Comparison of ENCODE assay signal across 10 cellular contexts in the genomic region with DNA sequence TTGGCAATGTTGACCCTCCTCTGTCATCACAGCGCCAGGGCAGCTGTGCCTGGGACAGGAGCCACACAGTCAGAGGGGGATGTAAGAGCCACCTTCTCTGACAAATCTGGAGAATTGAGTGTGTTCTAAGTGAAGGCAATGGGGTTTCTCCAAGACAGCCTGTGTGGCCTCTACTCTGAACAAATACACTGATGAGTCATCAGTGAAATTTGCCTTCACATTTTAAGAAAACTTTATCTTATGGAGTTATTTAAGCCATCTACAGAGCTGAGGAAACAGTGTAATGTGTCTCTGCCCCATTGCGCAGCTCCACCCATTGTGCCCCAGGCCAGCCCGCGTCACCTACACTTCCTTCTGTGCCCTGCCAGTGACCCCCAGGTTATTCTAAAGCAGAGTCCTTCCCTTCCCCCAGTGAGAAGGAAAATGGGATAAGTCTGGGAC. TPM values are rescaled to one million over a fixed set of nuclear protein-coding genes. Genes with fewer than 3 reads are reported as not detected.
A peak's percentile ranks its signal among the peaks of the same experiment; 100 is the strongest.
DNase-seq lines count a peak whose midpoint lies in the region; ATAC-seq and TF ChIP-seq lines count a peak whose summit lies in the region.
"Had no signal": no experiment of that assay in that cellular context is flagged by ENCODE, and none has a peak within 500 bp of the region (broad histone marks: within the 10 kb centered on the region; RNA-seq: fewer than 3 reads in every experiment).

No MANE protein-coding gene starts in this region.

- H3K4me3 ChIP-seq in SJCRH30 (no peak overlapping the region), fibroblast of mammary gland (ENCODE audit: control insufficient read depth, low read depth, low read length) (no peak overlapping the region), skeletal muscle cell (ENCODE audit: low read depth, low read length) (no peak overlapping the region)

- ATAC-seq in HG03439 (IDR thresholded peaks at IDR 0.05; ENCODE audit: unreplicated experiment), result no peak
- no peak for ATAC-seq in HG02571 (IDR thresholded peaks at IDR 0.05; ENCODE audit: unreplicated experiment)
- ATAC-seq: HCT116 had no signal

- no peaks in the 10 kb centered on the region for H3K36me3 ChIP-seq in SJCRH30

- in situ Hi-C loops in GM13977 (cut with MboI; ENCODE audit: low pct_unique_long_range_greater_than_20kb, low sequenced_read_pairs, unreplicated experiment), result loop anchor here (25.0 kb wide), 1 partner anchor 540 kb away; no protein-coding TSS in a partner anchor
- in situ Hi-C loops in G401 (cut with HindIII; ENCODE audit: low sequenced_read_pairs), result no loop called here

- TF ChIP-seq CTCF in GM13977 (IDR thresholded peaks at IDR 0.05; ENCODE audit: extremely low read depth, insufficient read depth, missing control alignments), result no peak
- no peak for TF ChIP-seq CTCF in fibroblast of mammary gland (conservative IDR thresholded peaks at IDR 0.05; ENCODE audit: control insufficient read depth, insufficient read depth, low read depth, low read length)

- peak overlapping the region; percentile 33; the same call in 1 of the 2 replicates for H3K27ac ChIP-seq in SJCRH30

- peaks cover 30% of the 10 kb centered on the region for H3K4me1 ChIP-seq in SJCRH30

- DNase-seq in GM13977 (ENCODE audit: low spot score) (peak; percentile 14), SJCRH30 (peak; percentile 13 to 37), fibroblast of mammary gland (ENCODE audit: low read depth) (peak; percentile 75), skeletal muscle cell (ENCODE audit: low read depth) (peak; percentile 45), HuH-7.5 (ENCODE audit: low spot score) (no peak), G401 (ENCODE audit: low spot score) (no peak)
- DNase-seq: activated CD4-positive, alpha-beta T cell treated with anti-CD3 and anti-CD28 coated beads for 48 hours had no signal

- no peaks in the 10 kb centered on the region for H3K27me3 ChIP-seq in SJCRH30

- H3K9me3 ChIP-seq in SJCRH30 (replicated peaks), result no peaks in the 10 kb centered on the region

RNA-seq across cellular contexts. Expression of gene AKR1E2, which starts 21.6 kb away (rescaled TPM):
- total RNA-seq in SJCRH30 (2014; rRNA removed; shearing (Covaris generic)), result not detected in 2 replicates
- total RNA-seq in G401 (2014; rRNA removed; shearing (Covaris generic)), result 3.1 and 10.3 TPM in 2 replicates

Comparison
In these comparisons a context has a peak if more than half of its experiments do, and no peak if none do; other contexts are left out.
1. DNase-seq: peak in GM13977 (single experiment), SJCRH30 (2 of 2), fibroblast of mammary gland (single experiment) and skeletal muscle cell (single experiment); none in HuH-7.5 (single experiment) and G401 (single experiment).